ENCODE assay signal across 23 cellular contexts in the genomic region with DNA sequence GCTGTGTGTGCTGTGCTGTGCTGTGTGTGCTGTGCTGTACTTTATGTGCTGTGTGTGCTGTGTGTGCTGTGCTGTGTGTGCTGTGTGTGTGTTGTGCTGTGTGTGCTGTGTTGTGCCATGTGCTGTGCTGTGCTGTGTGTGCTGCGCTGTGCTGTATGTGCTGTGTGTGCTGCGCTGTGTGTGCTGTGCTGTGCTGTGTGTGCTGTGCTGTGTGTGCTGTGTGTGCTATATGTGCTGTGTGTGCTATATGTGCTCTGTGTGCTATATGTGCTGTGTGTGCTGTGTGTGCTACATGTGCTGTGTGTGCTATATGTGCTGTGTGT. TPM values are rescaled to one million over a fixed set of nuclear protein-coding genes. Genes with fewer than 3 reads are reported as not detected.
DNase-seq lines count a peak whose midpoint lies in the region; ATAC-seq, FAIRE-seq and TF ChIP-seq lines count a peak whose summit lies in the region.
"Had no signal": no experiment of that assay in that cellular context is flagged by ENCODE, and none has a peak within 500 bp of the region (broad histone marks: within the 10 kb centered on the region; RNA-seq: fewer than 3 reads in every experiment).

No MANE protein-coding gene starts in this region.

- in situ Hi-C loops in HepG2 (cut with HindIII; ENCODE audit: extremely low pct_ligation_motif_present, low pct_unique_long_range_greater_than_20kb) (no loop called here), GM13977 (cut with MboI; ENCODE audit: low pct_unique_long_range_greater_than_20kb, low sequenced_read_pairs, unreplicated experiment) (no loop called here)

- H3K4me1 ChIP-seq in HepG2 (ENCODE audit: insufficient read depth, low read length) (no peaks in the 10 kb centered on the region), right lobe of liver (no peaks in the 10 kb centered on the region), neural progenitor cell (no peaks in the 10 kb centered on the region), PC-3 (ENCODE audit: insufficient read depth, low read length) (no peaks in the 10 kb centered on the region), ascending aorta (no peaks in the 10 kb centered on the region)
- H3K4me1 ChIP-seq: Peyer's patch had no signal

- no peaks in the 10 kb centered on the region for H3K36me3 ChIP-seq in HepG2 (replicated peaks in 1 of 2; ENCODE audit: control insufficient read depth in 1 of 2, insufficient read depth in 2 of 2, low read length in 2 of 2)
- H3K36me3 ChIP-seq in right lobe of liver = no peaks in the 10 kb centered on the region
- H3K36me3 ChIP-seq in bronchial epithelial cell (ENCODE audit: control insufficient read depth, insufficient read depth, low read length) = no peaks in the 10 kb centered on the region
- H3K36me3 ChIP-seq in neural progenitor cell = no peaks in the 10 kb centered on the region
- no peaks in the 10 kb centered on the region for H3K36me3 ChIP-seq in PC-3 (ENCODE audit: low read depth, low read length)
- H3K36me3 ChIP-seq in ascending aorta = no peaks in the 10 kb centered on the region
- H3K36me3 ChIP-seq: Peyer's patch had no signal

- H3K4me1 Mint-ChIP-seq in neural progenitor cell = peaks cover 44% of the 10 kb centered on the region
- H3K4me1 Mint-ChIP-seq in type B pancreatic cell (ENCODE audit: unreplicated experiment) = peaks cover 26% of the 10 kb centered on the region
- H3K4me1 Mint-ChIP-seq: B cell, CD14-positive monocyte had no signal

- no peak for TF ChIP-seq POLR2A in HepG2 (IDR thresholded peaks at IDR 0.05; ENCODE audit: insufficient read depth in 1 of 2, low read depth in 2 of 2, low read length in 2 of 2)
- TF ChIP-seq POLR2A in right lobe of liver (IDR thresholded peaks at IDR 0.05) = no peak

- TF ChIP-seq CTCF in HepG2 (CRISPR knock-in tag; IDR thresholded peaks at IDR 0.05) = no peak
- no peak for TF ChIP-seq CTCF in right lobe of liver (IDR thresholded peaks at IDR 0.05)
- no peak for TF ChIP-seq CTCF in bronchial epithelial cell (IDR thresholded peaks at IDR 0.05; ENCODE audit: insufficient read depth, low read length, severe bottlenecking)
- no peak for TF ChIP-seq CTCF in neural progenitor cell (IDR thresholded peaks at IDR 0.05)
- TF ChIP-seq CTCF in type B pancreatic cell (conservative IDR thresholded peaks at IDR 0.05) = no peak
- TF ChIP-seq CTCF in GM13977 (IDR thresholded peaks at IDR 0.05; ENCODE audit: extremely low read depth, insufficient read depth, missing control alignments) = no peak
- no peak for TF ChIP-seq CTCF in PC-3 (conservative IDR thresholded peaks at IDR 0.05; ENCODE audit: low read depth, low read length)
- TF ChIP-seq CTCF in ascending aorta (IDR thresholded peaks at IDR 0.05) = no peak

- no peak overlapping the region for H3K27ac ChIP-seq in HepG2 (ENCODE audit: extremely low read length, insufficient read depth, low read length)
- no peak overlapping the region for H3K27ac ChIP-seq in right lobe of liver
- H3K27ac ChIP-seq in neural progenitor cell = no peak overlapping the region
- H3K27ac ChIP-seq in PC-3 (ENCODE audit: low read length) = no peak overlapping the region
- no peak overlapping the region for H3K27ac ChIP-seq in ascending aorta
- H3K27ac ChIP-seq: KMS-11, Peyer's patch had no signal

- H3K4me2 ChIP-seq in HepG2 (ENCODE audit: low read depth, low read length) (no peak overlapping the region), neural progenitor cell (no peak overlapping the region), PC-3 (ENCODE audit: low read length) (no peak overlapping the region)
- H3K4me2 ChIP-seq: KMS-11 had no signal

- peaks cover 17 to 87% of the 10 kb centered on the region in 2 experiments for H3K27me3 ChIP-seq in HepG2 (ENCODE audit: control insufficient read depth in 1 of 2, insufficient read depth in 2 of 2, low read length in 2 of 2)
- no peaks in the 10 kb centered on the region for H3K27me3 ChIP-seq in right lobe of liver
- H3K27me3 ChIP-seq in bronchial epithelial cell (ENCODE audit: control insufficient read depth, insufficient read depth, low read length) = peaks cover 2% of the 10 kb centered on the region
- no peaks in the 10 kb centered on the region for H3K27me3 ChIP-seq in neural progenitor cell
- H3K27me3 ChIP-seq in PC-3 (ENCODE audit: low read length) = peaks cover 36% of the 10 kb centered on the region
- no peaks in the 10 kb centered on the region for H3K27me3 ChIP-seq in ascending aorta
- H3K27me3 ChIP-seq: Peyer's patch had no signal

- BruUV-seq in HepG2 (replicated peaks; lab: Mats Ljungman, UMichigan) (no TSS peak), PC-3 (replicated peaks; lab: Mats Ljungman, UMichigan) (no TSS peak)

- TF ChIP-seq EP300 in HepG2 (IDR thresholded peaks at IDR 0.05; ENCODE audit: low read depth in 2 of 2, low read length in 2 of 2) = no peak
- no peak for TF ChIP-seq EP300 in HepG2 (CRISPR knock-in tag; IDR thresholded peaks at IDR 0.05; ENCODE audit: borderline replicate concordance)

- H3F3A ChIP-seq in neural progenitor cell (ENCODE audit: low read depth) (no peaks in the 10 kb centered on the region), PC-3 (ENCODE audit: low read length, unreplicated experiment) (no peaks in the 10 kb centered on the region)

- DNase-seq in HepG2 (ENCODE audit: low spot score) = no peak
- DNase-seq in right lobe of liver = no peak
- DNase-seq in bronchial epithelial cell (ENCODE audit: low read depth) = no peak
- DNase-seq in neural progenitor cell (ENCODE audit: low spot score) = no peak
- no peak for DNase-seq in type B pancreatic cell (ENCODE audit: extremely low spot score, unreplicated experiment)
- no peak for DNase-seq in GM13977 (ENCODE audit: low spot score)
- no peak for DNase-seq in PC-3
- no peak for DNase-seq in ascending aorta (ENCODE audit: low spot score in 2 of 2)
- DNase-seq: EL, GF-D8, NCI-H1092 treated with DMSO at 0.1 percent for 48 hours, NCI-H1436 treated with DMSO at 0.1 percent for 48 hours, NCI-H1930, NCI-H510A, NCI-H748 treated with DMSO at 0.1 percent for 48 hours had no signal

- no peak for TF ChIP-seq RAD21 in HepG2 (CRISPR knock-in tag; IDR thresholded peaks at IDR 0.05)

- H2AFZ ChIP-seq in HepG2 (ENCODE audit: low read length) = no peak overlapping the region
- no peak overlapping the region for H2AFZ ChIP-seq in neural progenitor cell (replicated peaks)
- no peak overlapping the region for H2AFZ ChIP-seq in PC-3 (ENCODE audit: low read length)

- H3K79me2 ChIP-seq in HepG2 (ENCODE audit: insufficient read depth, low read length) (no peaks in the 10 kb centered on the region), neural progenitor cell (ENCODE audit: low read depth) (no peaks in the 10 kb centered on the region), PC-3 (ENCODE audit: low read length) (no peaks in the 10 kb centered on the region)

- no peak for FAIRE-seq in HepG2 (lab: Jason Lieb, UNC)
- FAIRE-seq in bronchial epithelial cell (lab: Jason Lieb, UNC) = peak; percentile 91
- FAIRE-seq: A204.1, D721Med, GM19239, H54 had no signal

- H3K27me3 Mint-ChIP-seq in neural progenitor cell (ENCODE audit: insufficient read depth, low read depth) = peaks cover 9% of the 10 kb centered on the region
- H3K27me3 Mint-ChIP-seq in type B pancreatic cell = peaks cover 13% of the 10 kb centered on the region

- H3K4me3 Mint-ChIP-seq in neural progenitor cell = peak overlapping the region; percentile 75
- no peak overlapping the region for H3K4me3 Mint-ChIP-seq in type B pancreatic cell
- H3K4me3 Mint-ChIP-seq: B cell had no signal

- CTCF ChIA-PET in HepG2 (lab: Yijun Ruan, JAX; ENCODE audit: low intra/inter-chr PET ratio, low total read pairs) (no interaction called here), PC-3 (lab: Charles Lee) (no interaction called here)

- no peaks in the 10 kb centered on the region for H3K9me3 Mint-ChIP-seq in neural progenitor cell
- no peaks in the 10 kb centered on the region for H3K9me3 Mint-ChIP-seq in type B pancreatic cell
- H3K9me3 Mint-ChIP-seq: CD14-positive monocyte had no signal

- POLR2A ChIA-PET in HepG2 (lab: Yijun Ruan, JAX) = no interaction called here
- POLR2A ChIA-PET in PC-3 (lab: Charles Lee; ENCODE audit: unreplicated experiment) = no interaction called here

- ATAC-seq in HepG2 = no peak; the same call in 2 of the 3 replicates
- no peak for ATAC-seq in right lobe of liver
- ATAC-seq in PC-3 = no peak

- no peaks in the 10 kb centered on the region for H3K9me2 ChIP-seq in PC-3 (replicated peaks; ENCODE audit: low read length)

- no peaks in the 10 kb centered on the region for H3K9me3 ChIP-seq in HepG2 (ENCODE audit: low read length)
- no peaks in the 10 kb centered on the region for H3K9me3 ChIP-seq in right lobe of liver
- peaks cover under 1% of the 10 kb centered on the region for H3K9me3 ChIP-seq in neural progenitor cell (ENCODE audit: low read depth)
- no peaks in the 10 kb centered on the region for H3K9me3 ChIP-seq in PC-3 (ENCODE audit: low read length)
- no peaks in the 10 kb centered on the region for H3K9me3 ChIP-seq in ascending aorta
- H3K9me3 ChIP-seq: Peyer's patch had no signal

- intact Hi-C loops in HepG2 (cut with micrococcal nuclease; ENCODE audit: unreplicated experiment) = no loop called here
- intact Hi-C loops in right lobe of liver (cut with DNase I) = no loop called here
- intact Hi-C loops in PC-3 (cut with micrococcal nuclease) = no loop called here
- intact Hi-C loops in ascending aorta (cut with DNase I) = no loop called here

- WGBS in HepG2 (ENCODE audit: low lambda C conversion rate) = 29% methylated on average over 2 of the region's 2 CpGs
- no CpG with 5 or more reads among the region's 2 CpGs for WGBS in right lobe of liver (ENCODE audit: insufficient coverage, low coverage, low lambda C conversion rate, missing lambda C conversion rate)

- H3K27ac Mint-ChIP-seq in neural progenitor cell (peak overlapping the region; percentile 98), type B pancreatic cell (peak overlapping the region; percentile 34)
- H3K27ac Mint-ChIP-seq: B cell had no signal

- H4K20me1 ChIP-seq in HepG2 (ENCODE audit: insufficient read depth, low read length) (no peaks in the 10 kb centered on the region), neural progenitor cell (ENCODE audit: low read depth) (no peaks in the 10 kb centered on the region), PC-3 (ENCODE audit: low read length) (no peaks in the 10 kb centered on the region)

- H3K36me3 Mint-ChIP-seq in neural progenitor cell (no peaks in the 10 kb centered on the region), type B pancreatic cell (no peaks in the 10 kb centered on the region)
- H3K36me3 Mint-ChIP-seq: CD14-positive monocyte had no signal

- H3K4me3 ChIP-seq in HepG2 (replicated peaks in 1 of 3; ENCODE audit: insufficient read depth in 1 of 3, low read depth in 2 of 3, low read length in 3 of 3) (no peak overlapping the region), right lobe of liver (no peak overlapping the region), bronchial epithelial cell (ENCODE audit: low read depth, low read length) (no peak overlapping the region), neural progenitor cell (no peak overlapping the region), PC-3 (ENCODE audit: low read length) (no peak overlapping the region), ascending aorta (no peak overlapping the region)
- H3K4me3 ChIP-seq: Peyer's patch had no signal

- no peak overlapping the region for H3K9ac ChIP-seq in HepG2 (ENCODE audit: insufficient read depth, low read depth, low read length)
- H3K9ac ChIP-seq in neural progenitor cell = no peak overlapping the region
- H3K9ac ChIP-seq in PC-3 (ENCODE audit: low read length) = no peak overlapping the region
- H3K9ac ChIP-seq: KMS-11 had no signal

RNA-seq across cellular contexts. Expression of gene MAL, which starts 30.6 kb away (rescaled TPM):
- total RNA-seq in HepG2 (2016; rRNA removed; fragmentation: Illumina TruSeq; extraction: Trizol) (not detected in 2 replicates), right lobe of liver (under 1 TPM in 1 of 6 experiments, not detected in 5; 0.24 TPM), bronchial epithelial cell (1.1 and 11.0 TPM in 2 replicates), neural progenitor cell (ENCODE audit: low replicate concordance) (not detected in 2 replicates), type B pancreatic cell (ENCODE audit: low replicate concordance) (205 and 250 TPM in 2 replicates), PC-3 (2014; rRNA removed) (0.63 and 1.6 TPM in 2 replicates), ascending aorta (not detected)
- total RNA-seq in HepG2 (2016; cell fraction: cytosol; rRNA removed; fragmentation: Illumina TruSeq; extraction: Trizol; ENCODE audit: low read depth) = not detected in 2 replicates
- not detected in 2 replicates for total RNA-seq in HepG2 (2016; cell fraction: insoluble cytoplasmic fraction; rRNA removed; fragmentation: Illumina TruSeq; extraction: Trizol)
- total RNA-seq in HepG2 (2016; cell fraction: membrane; rRNA removed; fragmentation: Illumina TruSeq; extraction: Trizol) = not detected in 2 replicates
- not detected in 2 replicates for total RNA-seq in HepG2 (2016; cell fraction: nucleus; rRNA removed; fragmentation: Illumina TruSeq; extraction: Trizol)
- not detected in 2 replicates for polyA plus RNA-seq in HepG2 (2011; rRNA removed)
- not detected in 2 replicates for polyA plus RNA-seq in HepG2 (2011; cell fraction: cytosol; rRNA removed)
- not detected in 2 replicates for polyA plus RNA-seq in HepG2 (2011; cell fraction: nucleus; rRNA removed)
- not detected in 2 replicates for polyA plus RNA-seq in HepG2 (2012)
- not detected in 2 replicates for polyA plus RNA-seq in HepG2 (2016; cell fraction: cytosol; fragmentation: Illumina TruSeq; extraction: Trizol; ENCODE audit: low read depth)
- polyA plus RNA-seq in HepG2 (2016; cell fraction: insoluble cytoplasmic fraction; fragmentation: Illumina TruSeq; extraction: Trizol; ENCODE audit: low read depth) = not detected in 2 replicates
- not detected in 2 replicates for polyA plus RNA-seq in HepG2 (2016; cell fraction: membrane; fragmentation: Illumina TruSeq; extraction: Trizol; ENCODE audit: low read depth)
- not detected in 2 replicates for polyA plus RNA-seq in HepG2 (2016; cell fraction: nucleus; fragmentation: Illumina TruSeq; extraction: Trizol; ENCODE audit: insufficient read depth, low read depth)
- polyA minus RNA-seq in HepG2 (2011; rRNA and poly(A)+ RNA removed; ENCODE audit: low replicate concordance) = not detected in 2 replicates
- not detected in 2 replicates for polyA minus RNA-seq in HepG2 (2011; cell fraction: cytosol; rRNA and poly(A)+ RNA removed)
- polyA minus RNA-seq in HepG2 (2011; cell fraction: nucleus; rRNA and poly(A)+ RNA removed) = not detected in 2 replicates

Comparison
In these comparisons a context has a peak if more than half of its experiments do, and no peak if none do; other contexts are left out.
1. RNA of gene MAL, which starts 30.6 kb away (total RNA-seq): 205 to 250 TPM in type B pancreatic cell; 0.63 to 1.6 TPM in PC-3, 1.1 to 11.0 TPM in bronchial epithelial cell, 0.24 TPM in right lobe of liver, not detected in HepG2, not detected in neural progenitor cell and not detected in ascending aorta (single experiment); every median in the first group is over 10 times any median in the second.